Comparison of ENCODE assay signal across 20 cellular contexts in the genomic region with DNA sequence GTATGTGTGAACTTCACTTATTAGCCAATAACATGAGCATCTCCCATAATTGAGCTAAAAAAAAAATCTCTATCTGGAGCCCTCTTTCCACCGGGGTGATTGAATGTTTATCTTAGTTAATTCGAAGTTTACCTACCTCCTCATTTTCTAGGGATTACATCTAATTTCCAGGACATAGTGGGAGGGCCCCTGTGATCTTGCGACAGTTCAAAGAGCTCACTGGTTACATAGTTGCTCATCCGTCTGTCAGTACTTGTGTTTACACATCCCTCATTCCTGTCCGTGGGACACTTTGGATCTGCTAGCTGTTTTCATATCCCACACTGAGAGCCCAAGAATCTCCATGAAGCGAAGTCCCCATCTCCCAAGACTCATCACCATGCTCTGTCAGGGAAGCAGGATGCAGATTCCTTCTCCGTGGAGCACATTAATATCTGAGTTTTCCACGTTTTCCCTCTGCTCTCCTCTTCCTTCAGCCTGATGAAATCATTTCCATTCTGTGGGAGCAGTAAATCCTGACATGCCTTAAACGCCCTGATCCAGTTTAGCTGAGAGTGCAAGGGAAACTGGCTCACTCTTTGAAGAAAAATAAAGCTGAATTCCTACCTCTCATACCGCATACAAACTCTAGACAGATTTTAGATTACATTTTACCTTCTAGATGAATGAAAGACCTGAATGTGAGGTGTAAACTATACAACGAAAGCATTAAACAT. TPM values are rescaled to one million over a fixed set of nuclear protein-coding genes. Genes with fewer than 3 reads are reported as not detected.
DNase-seq lines count a peak whose midpoint lies in the region; ATAC-seq and TF ChIP-seq lines count a peak whose summit lies in the region.
"Had no signal": no experiment of that assay in that cellular context is flagged by ENCODE, and none has a peak within 500 bp of the region (broad histone marks: within the 10 kb centered on the region; RNA-seq: fewer than 3 reads in every experiment).

No MANE protein-coding gene starts in this region.

- H3K27ac ChIP-seq in neural progenitor cell = no peak overlapping the region
- H3K27ac ChIP-seq: HL-60, Peyer's patch, SJCRH30 had no signal

- peaks cover 8% of the 10 kb centered on the region for H3F3A ChIP-seq in neural progenitor cell (ENCODE audit: low read depth)

- peaks cover 7% of the 10 kb centered on the region for H3K4me1 ChIP-seq in neural progenitor cell
- H3K4me1 ChIP-seq: BE2C, Peyer's patch had no signal

- H3K4me1 Mint-ChIP-seq in brain (peaks cover 57% of the 10 kb centered on the region), neural progenitor cell (peaks cover 11% of the 10 kb centered on the region)
- H3K4me1 Mint-ChIP-seq in activated CD8-positive, alpha-beta memory T cell treated with anti-CD3 and anti-CD28 coated beads, Interleukin-2, amount 10 ng/mL, durations not matched to agents 7 days and 5 days = peaks cover 16% of the 10 kb centered on the region

- H3K9ac ChIP-seq in neural progenitor cell = no peak overlapping the region

- no peaks in the 10 kb centered on the region for H3K36me3 ChIP-seq in neural progenitor cell
- H3K36me3 ChIP-seq: BE2C, HAP-1, Peyer's patch, SJCRH30 had no signal

- H3K9me3 ChIP-seq in neural progenitor cell (ENCODE audit: low read depth) = no peaks in the 10 kb centered on the region
- H3K9me3 ChIP-seq: BE2C, HAP-1, Peyer's patch, SJCRH30 had no signal

- no peak overlapping the region for H3K4me3 ChIP-seq in neural progenitor cell
- H3K4me3 ChIP-seq: HAP-1, Peyer's patch, SJCRH30 had no signal

- H3K79me2 ChIP-seq in neural progenitor cell (ENCODE audit: low read depth) = no peaks in the 10 kb centered on the region

- H3K4me3 Mint-ChIP-seq in brain = peak overlapping the region in 2 of 5 experiments; percentile 8 to 15
- no peak overlapping the region for H3K4me3 Mint-ChIP-seq in neural progenitor cell
- H3K4me3 Mint-ChIP-seq in activated CD8-positive, alpha-beta memory T cell treated with anti-CD3 and anti-CD28 coated beads, Interleukin-2, amount 10 ng/mL, durations not matched to agents 7 days and 5 days = no peak overlapping the region

- TF ChIP-seq CTCF in brain (conservative IDR thresholded peaks at IDR 0.05) = no peak
- no peak for TF ChIP-seq CTCF in neural progenitor cell (IDR thresholded peaks at IDR 0.05)

- H3K27me3 ChIP-seq in neural progenitor cell = no peaks in the 10 kb centered on the region
- H3K27me3 ChIP-seq: Peyer's patch, SJCRH30 had no signal

- no peaks in the 10 kb centered on the region for H4K20me1 ChIP-seq in neural progenitor cell (ENCODE audit: low read depth)

- H3K9me3 Mint-ChIP-seq in brain (peaks cover 0 to 4% (median 0%) of the 10 kb centered on the region in 5 experiments), neural progenitor cell (no peaks in the 10 kb centered on the region)
- no peaks in the 10 kb centered on the region for H3K9me3 Mint-ChIP-seq in activated CD8-positive, alpha-beta memory T cell treated with anti-CD3 and anti-CD28 coated beads, Interleukin-2, amount 10 ng/mL, durations not matched to agents 7 days and 5 days (ENCODE audit: low read depth)

- H3K4me2 ChIP-seq in neural progenitor cell = no peak overlapping the region

- H3K27me3 Mint-ChIP-seq in brain (peaks cover 17% of the 10 kb centered on the region), neural progenitor cell (ENCODE audit: insufficient read depth, low read depth) (peaks cover 3% of the 10 kb centered on the region)
- peaks cover 14% of the 10 kb centered on the region for H3K27me3 Mint-ChIP-seq in activated CD8-positive, alpha-beta memory T cell treated with anti-CD3 and anti-CD28 coated beads, Interleukin-2, amount 10 ng/mL, durations not matched to agents 7 days and 5 days

- DNase-seq in DMS53 treated with DMSO at 0.1 percent for 48 hours (lab: John Stamatoyannopoulos, UW; ENCODE audit: unreplicated experiment) = peak; percentile 27
- peak; percentile 26 for DNase-seq in left kidney (ENCODE audit: low read depth, low spot score)
- no peak for DNase-seq in neural progenitor cell (ENCODE audit: low spot score)
- DNase-seq in activated CD8-positive, alpha-beta memory T cell treated with anti-CD3 and anti-CD28 coated beads, Interleukin-2, amount 10 ng/mL, durations not matched to agents 7 days and 5 days = no peak
- DNase-seq in epidermal melanocyte (ENCODE audit: insufficient read length, low spot score) = no peak
- DNase-seq: BE2C, DMS79 treated with DMSO at 0.1 percent for 48 hours, KG1, NCI-H1092 treated with DMSO at 0.1 percent for 48 hours, NCI-H1436 treated with DMSO at 0.1 percent for 48 hours, NCI-H1930, NCI-H510A, Peyer's patch, SJCRH30 had no signal

- H3K27ac Mint-ChIP-seq in brain (peak overlapping the region; percentile 8 to 67 (median 40)), neural progenitor cell (no peak overlapping the region)
- H3K27ac Mint-ChIP-seq in activated CD8-positive, alpha-beta memory T cell treated with anti-CD3 and anti-CD28 coated beads, Interleukin-2, amount 10 ng/mL, durations not matched to agents 7 days and 5 days = no peak overlapping the region

- ATAC-seq in activated CD8-positive, alpha-beta memory T cell treated with anti-CD3 and anti-CD28 coated beads, Interleukin-2, amount 10 ng/mL, durations not matched to agents 7 days and 5 days = no peak
- ATAC-seq in GM21381 (IDR thresholded peaks at IDR 0.05; ENCODE audit: unreplicated experiment) = no peak

- H2AFZ ChIP-seq in neural progenitor cell (replicated peaks) = peak overlapping the region; percentile 60

- CTCF ChIA-PET in activated CD8-positive, alpha-beta memory T cell treated with anti-CD3 and anti-CD28 coated beads, Interleukin-2, amount 10 ng/mL, durations not matched to agents 7 days and 5 days (lab: Charles Lee) = interaction anchor here (2.3 kb wide), 1 partner anchor 9 kb away, joined by 11 read pairs; the partner anchor contains the start of gene SFXN1

- H3K36me3 Mint-ChIP-seq in brain (no peaks in the 10 kb centered on the region), neural progenitor cell (no peaks in the 10 kb centered on the region)
- H3K36me3 Mint-ChIP-seq in activated CD8-positive, alpha-beta memory T cell treated with anti-CD3 and anti-CD28 coated beads, Interleukin-2, amount 10 ng/mL, durations not matched to agents 7 days and 5 days = no peaks in the 10 kb centered on the region

RNA-seq across cellular contexts. Expression of gene SFXN1, which starts 10.2 kb away (rescaled TPM):
- polyA plus RNA-seq in brain (ENCODE audit: insufficient read depth, low read depth, low replicate concordance) = 27.8 TPM
- 146 and 181 TPM in 2 replicates for total RNA-seq in neural progenitor cell (ENCODE audit: low replicate concordance)
- total RNA-seq in activated CD8-positive, alpha-beta memory T cell treated with anti-CD3 and anti-CD28 coated beads, Interleukin-2, amount 10 ng/mL, durations not matched to agents 7 days and 5 days = 100 to 1,000 TPM; 174 to 230 TPM

RNA-seq across cellular contexts. Expression of gene DRD1, which starts 24.2 kb away (rescaled TPM):
- polyA plus RNA-seq in brain (ENCODE audit: insufficient read depth, low read depth, low replicate concordance) = 0.44 TPM
- 0.09 TPM in 1 of 2 replicates, not detected in the other for total RNA-seq in neural progenitor cell (ENCODE audit: low replicate concordance)
- total RNA-seq in activated CD8-positive, alpha-beta memory T cell treated with anti-CD3 and anti-CD28 coated beads, Interleukin-2, amount 10 ng/mL, durations not matched to agents 7 days and 5 days = not detected
- total RNA-seq: HT-29, OCI-LY7, SJCRH30 had no signal

Comparison
In these comparisons a context has a peak if more than half of its experiments do, and no peak if none do; other contexts are left out.
1. DNase-seq: peak in DMS53 treated with DMSO at 0.1 percent for 48 hours (single experiment) and left kidney (single experiment); none in neural progenitor cell (single experiment), activated CD8-positive, alpha-beta memory T cell treated with anti-CD3 and anti-CD28 coated beads, Interleukin-2, amount 10 ng/mL, durations not matched to agents 7 days and 5 days (single experiment) and epidermal melanocyte (single experiment).
2. H3K27ac Mint-ChIP-seq: peak in brain (5 of 5); none in neural progenitor cell (single experiment) and activated CD8-positive, alpha-beta memory T cell treated with anti-CD3 and anti-CD28 coated beads, Interleukin-2, amount 10 ng/mL, durations not matched to agents 7 days and 5 days (single experiment).